17 cellular contexts compared by ENCODE assay signal in genomic region chr19:577439-578392, GRCh38. TPM values are rescaled to one million over a fixed set of nuclear protein-coding genes. Genes with fewer than 3 reads are reported as not detected.
DNase-seq lines count a peak whose midpoint lies in the region; ATAC-seq and TF ChIP-seq lines count a peak whose summit lies in the region.
"Had no signal": no experiment of that assay in that cellular context is flagged by ENCODE, and none has a peak within 500 bp of the region (broad histone marks: within the 10 kb centered on the region; RNA-seq: fewer than 3 reads in every experiment).

No MANE protein-coding gene starts in this region.

- H3K9me3 ChIP-seq in heart right ventricle, result no peaks in the 10 kb centered on the region
- H3K9me3 ChIP-seq: A549, vagina had no signal

- peaks cover 0 to 51% (median 19%) of the 10 kb centered on the region in 9 donors for H3K36me3 ChIP-seq in heart right ventricle

- peak overlapping the region; percentile 14 to 98 (median 96) for H3K27ac ChIP-seq in heart right ventricle
- H3K27ac ChIP-seq: PC-9, vagina had no signal

- peak in 1 of 9 donors; percentile 22 for TF ChIP-seq CTCF in heart right ventricle (IDR thresholded peaks at IDR 0.05)
- TF ChIP-seq CTCF in retinal pigment epithelial cell (conservative IDR thresholded peaks at IDR 0.05; ENCODE audit: low read depth, low read length), result peak; percentile 17

- no peaks in the 10 kb centered on the region for H3K27me3 ChIP-seq in heart right ventricle
- H3K27me3 ChIP-seq: vagina had no signal

- H3K4me1 ChIP-seq in heart right ventricle, result peaks cover 20 to 96% (median 69%) of the 10 kb centered on the region in 9 donors

- DNase-seq in Right ventricle myocardium inferior (ENCODE audit: missing footprints) (peak; percentile 76), left ventricle myocardium superior (no peak), heart right ventricle (peak in 1 of 2 donors; percentile 31), retinal pigment epithelial cell (ENCODE audit: low read depth) (no peak)
- no peak for DNase-seq in stimulated activated CD8-positive, alpha-beta memory T cell treated with anti-CD3 and anti-CD28 coated beads, Interleukin-4, amount 100 ng/mL, for 48 hours
- DNase-seq: activated CD4-positive, alpha-beta memory T cell treated with anti-CD3 and anti-CD28 coated beads for 36 hours; activated naive CD4-positive, alpha-beta T cell treated with anti-CD3 and anti-CD28 coated beads, Interleukin-2, amount 50 U/mL, for 16 hours; activated T-cell treated with anti-CD3 and anti-CD28 coated beads, Interleukin-2, amount 50 U/mL, for 24 hours; DMS53; natural killer cell; NCI-H2029 treated with DMSO at 0.1 percent for 48 hours; NCI-H69; PC-9 had no signal

- 69 to 70% methylated on average over 65 to 66 of the region's 66 CpGs for WGBS in heart right ventricle, 2 donors

- peak overlapping the region in 8 of 10 donors; percentile 82 to 100 (median 98) for H3K4me3 ChIP-seq in heart right ventricle
- no peak overlapping the region for H3K4me3 ChIP-seq in retinal pigment epithelial cell (ENCODE audit: low read length)
- H3K4me3 ChIP-seq: A549, PC-9, vagina had no signal

- intact Hi-C loops in Right ventricle myocardium inferior (cut with DNase I), result loop anchor here (5.0 to 10.0 kb wide), 2 partner anchors 85 to 217 kb away; partner anchors contain the start of genes PTBP1 and RNF126
- intact Hi-C loops in left ventricle myocardium superior (cut with micrococcal nuclease), result no loop called here
- intact Hi-C loops in heart right ventricle (cut with DNase I), result no loop called here

- ATAC-seq in Right ventricle myocardium inferior (no peak), left ventricle myocardium superior (no peak), heart right ventricle (no peak), GM18870 (IDR thresholded peaks at IDR 0.05; ENCODE audit: unreplicated experiment) (no peak)
- ATAC-seq: A549, natural killer cell had no signal

RNA-seq across cellular contexts. Expression of gene BSG, which starts 5.3 kb away (rescaled TPM):
- total RNA-seq in Right ventricle myocardium inferior (1,651 TPM), left ventricle myocardium superior (1,923 TPM), heart right ventricle (1,000 to 10,000 TPM; 1,225 to 2,457 (median 1,705) TPM)
- 1,000 to 10,000 TPM in 1 of 2 donors, 100 to 1,000 TPM in 1; 829 to 5,252 TPM for polyA plus RNA-seq in heart right ventricle

RNA-seq across cellular contexts. Expression of gene HCN2, which starts 12.0 kb away (rescaled TPM):
- 4.5 TPM for total RNA-seq in Right ventricle myocardium inferior
- total RNA-seq in left ventricle myocardium superior, result 14.3 TPM
- total RNA-seq in heart right ventricle, result 10 to 100 TPM in 1 of 10 donors, 1 to 10 TPM in 9; 1.9 to 10.7 (median 5.1) TPM
- 1 to 10 TPM in 1 of 2 donors, under 1 TPM in 1; 0.90 to 4.7 TPM for polyA plus RNA-seq in heart right ventricle
- total RNA-seq: epithelial cell of proximal tubule had no signal

RNA-seq across cellular contexts. Expression of gene GZMM, which starts 33.9 kb away (rescaled TPM):
- total RNA-seq in Right ventricle myocardium inferior, result not detected
- total RNA-seq in left ventricle myocardium superior, result 0.37 TPM
- total RNA-seq in heart right ventricle, result 1 to 10 TPM in 1 of 10 donors, under 1 TPM in 3, not detected in 6; 0.25 to 2.7 (median 0.37) TPM
- under 1 TPM in 1 of 2 donors, not detected in 1; 0.46 TPM for polyA plus RNA-seq in heart right ventricle
- total RNA-seq: epithelial cell of proximal tubule, vagina had no signal
- polyA plus RNA-seq: A549 had no signal

RNA-seq across cellular contexts. Expression of gene CDC34, which starts 46.2 kb away (rescaled TPM):
- total RNA-seq in Right ventricle myocardium inferior (109 TPM), left ventricle myocardium superior (110 TPM), heart right ventricle (100 to 1,000 TPM in 2 of 10 donors, 10 to 100 TPM in 8; 70.2 to 116 (median 76.7) TPM)
- 100 to 1,000 TPM; 120 to 162 TPM for polyA plus RNA-seq in heart right ventricle

RNA-seq across cellular contexts. Expression of gene POLRMT, which starts 55.6 kb away (rescaled TPM):
- 51.2 TPM for total RNA-seq in Right ventricle myocardium inferior
- total RNA-seq in left ventricle myocardium superior, result 55.5 TPM
- 10 to 100 TPM; 37.2 to 61.7 (median 45.3) TPM for total RNA-seq in heart right ventricle
- polyA plus RNA-seq in heart right ventricle, result 100 to 1,000 TPM in 1 of 2 donors, 10 to 100 TPM in 1; 43.2 to 159 TPM
